1 cellular context compared by ENCODE assay signal in the genomic region with DNA sequence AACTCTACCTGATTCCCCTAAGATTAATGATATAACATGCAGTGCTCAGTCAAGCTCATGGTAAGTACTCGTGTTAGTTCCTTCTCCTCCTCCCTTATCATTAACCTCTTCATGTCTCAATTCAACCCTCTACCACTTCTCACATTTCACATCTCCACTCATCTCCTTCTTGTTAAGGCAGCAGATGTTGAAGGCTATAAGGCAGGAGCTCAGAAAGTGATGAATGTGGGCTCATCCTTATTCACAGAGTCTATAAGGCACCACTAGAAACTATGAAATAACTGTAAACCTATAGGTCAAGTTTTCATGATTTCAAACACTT.
TF ChIP-seq lines count a peak whose summit lies in the region.

No MANE protein-coding gene starts in this region.

TF ChIP-seq in GM12878, 131 proteins besides CTCF, POLR2A, EP300 and RAD21:
- TF ChIP-seq TCF3 (IDR thresholded peaks at IDR 0.05; ENCODE audit: borderline replicate concordance, insufficient read depth, low read depth, low read length), result no peak
- TF ChIP-seq NR2C1 (IDR thresholded peaks at IDR 0.05), result no peak
- TF ChIP-seq GATAD2B (conservative IDR thresholded peaks at IDR 0.05; ENCODE audit: low read depth), result no peak
- TF ChIP-seq SRF (IDR thresholded peaks at IDR 0.05; ENCODE audit: low read depth in 2 of 2, low read length in 2 of 2), result no peak
- TF ChIP-seq CBX3 (IDR thresholded peaks at IDR 0.05; ENCODE audit: borderline replicate concordance, low read depth), result no peak
- no peak for TF ChIP-seq MYB (IDR thresholded peaks at IDR 0.05; ENCODE audit: borderline replicate concordance, low read depth, low read length)
- TF ChIP-seq, protein P1, sequence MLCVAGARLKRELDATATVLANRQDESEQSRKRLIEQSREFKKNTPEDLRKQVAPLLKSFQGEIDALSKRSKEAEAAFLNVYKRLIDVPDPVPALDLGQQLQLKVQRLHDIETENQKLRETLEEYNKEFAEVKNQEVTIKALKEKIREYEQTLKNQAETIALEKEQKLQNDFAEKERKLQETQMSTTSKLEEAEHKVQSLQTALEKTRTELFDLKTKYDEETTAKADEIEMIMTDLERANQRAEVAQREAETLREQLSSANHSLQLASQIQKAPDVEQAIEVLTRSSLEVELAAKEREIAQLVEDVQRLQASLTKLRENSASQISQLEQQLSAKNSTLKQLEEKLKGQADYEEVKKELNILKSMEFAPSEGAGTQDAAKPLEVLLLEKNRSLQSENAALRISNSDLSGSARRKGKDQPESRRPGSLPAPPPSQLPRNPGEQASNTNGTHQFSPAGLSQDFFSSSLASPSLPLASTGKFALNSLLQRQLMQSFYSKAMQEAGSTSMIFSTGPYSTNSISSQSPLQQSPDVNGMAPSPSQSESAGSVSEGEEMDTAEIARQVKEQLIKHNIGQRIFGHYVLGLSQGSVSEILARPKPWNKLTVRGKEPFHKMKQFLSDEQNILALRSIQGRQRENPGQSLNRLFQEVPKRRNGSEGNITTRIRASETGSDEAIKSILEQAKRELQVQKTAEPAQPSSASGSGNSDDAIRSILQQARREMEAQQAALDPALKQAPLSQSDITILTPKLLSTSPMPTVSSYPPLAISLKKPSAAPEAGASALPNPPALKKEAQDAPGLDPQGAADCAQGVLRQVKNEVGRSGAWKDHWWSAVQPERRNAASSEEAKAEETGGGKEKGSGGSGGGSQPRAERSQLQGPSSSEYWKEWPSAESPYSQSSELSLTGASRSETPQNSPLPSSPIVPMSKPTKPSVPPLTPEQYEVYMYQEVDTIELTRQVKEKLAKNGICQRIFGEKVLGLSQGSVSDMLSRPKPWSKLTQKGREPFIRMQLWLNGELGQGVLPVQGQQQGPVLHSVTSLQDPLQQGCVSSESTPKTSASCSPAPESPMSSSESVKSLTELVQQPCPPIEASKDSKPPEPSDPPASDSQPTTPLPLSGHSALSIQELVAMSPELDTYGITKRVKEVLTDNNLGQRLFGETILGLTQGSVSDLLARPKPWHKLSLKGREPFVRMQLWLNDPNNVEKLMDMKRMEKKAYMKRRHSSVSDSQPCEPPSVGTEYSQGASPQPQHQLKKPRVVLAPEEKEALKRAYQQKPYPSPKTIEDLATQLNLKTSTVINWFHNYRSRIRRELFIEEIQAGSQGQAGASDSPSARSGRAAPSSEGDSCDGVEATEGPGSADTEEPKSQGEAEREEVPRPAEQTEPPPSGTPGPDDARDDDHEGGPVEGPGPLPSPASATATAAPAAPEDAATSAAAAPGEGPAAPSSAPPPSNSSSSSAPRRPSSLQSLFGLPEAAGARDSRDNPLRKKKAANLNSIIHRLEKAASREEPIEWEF (IDR thresholded peaks at IDR 0.05; ENCODE audit: insufficient replicate concordance, low read depth, low read length), result no peak
- TF ChIP-seq MYC (IDR thresholded peaks at IDR 0.05; ENCODE audit: insufficient read depth, insufficient read length, insufficient replicate concordance, low read length, severe bottlenecking), result no peak
- TF ChIP-seq FOXK2 (IDR thresholded peaks at IDR 0.05), result no peak
- no peak for TF ChIP-seq MEF2B (IDR thresholded peaks at IDR 0.05; ENCODE audit: partially characterized antibody, poor library complexity, severe bottlenecking)
- TF ChIP-seq, protein P2, sequence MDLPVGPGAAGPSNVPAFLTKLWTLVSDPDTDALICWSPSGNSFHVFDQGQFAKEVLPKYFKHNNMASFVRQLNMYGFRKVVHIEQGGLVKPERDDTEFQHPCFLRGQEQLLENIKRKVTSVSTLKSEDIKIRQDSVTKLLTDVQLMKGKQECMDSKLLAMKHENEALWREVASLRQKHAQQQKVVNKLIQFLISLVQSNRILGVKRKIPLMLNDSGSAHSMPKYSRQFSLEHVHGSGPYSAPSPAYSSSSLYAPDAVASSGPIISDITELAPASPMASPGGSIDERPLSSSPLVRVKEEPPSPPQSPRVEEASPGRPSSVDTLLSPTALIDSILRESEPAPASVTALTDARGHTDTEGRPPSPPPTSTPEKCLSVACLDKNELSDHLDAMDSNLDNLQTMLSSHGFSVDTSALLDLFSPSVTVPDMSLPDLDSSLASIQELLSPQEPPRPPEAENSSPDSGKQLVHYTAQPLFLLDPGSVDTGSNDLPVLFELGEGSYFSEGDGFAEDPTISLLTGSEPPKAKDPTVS (IDR thresholded peaks at IDR 0.05; ENCODE audit: low read depth, low read length), result no peak
- TF ChIP-seq IKZF1 (conservative IDR thresholded peaks at IDR 0.05), result no peak
- TF ChIP-seq WRNIP1 (IDR thresholded peaks at IDR 0.05; ENCODE audit: borderline replicate concordance, low read depth, low read length), result no peak
- no peak for TF ChIP-seq DPF2 (IDR thresholded peaks at IDR 0.05)
- TF ChIP-seq HDGF (IDR thresholded peaks at IDR 0.05), result no peak
- no peak for TF ChIP-seq ZNF274 (IDR thresholded peaks at IDR 0.05; ENCODE audit: insufficient read depth, insufficient read length)
- no peak for TF ChIP-seq SMC3 (IDR thresholded peaks at IDR 0.05; ENCODE audit: borderline replicate concordance, low read length)
